In the genomic region with DNA sequence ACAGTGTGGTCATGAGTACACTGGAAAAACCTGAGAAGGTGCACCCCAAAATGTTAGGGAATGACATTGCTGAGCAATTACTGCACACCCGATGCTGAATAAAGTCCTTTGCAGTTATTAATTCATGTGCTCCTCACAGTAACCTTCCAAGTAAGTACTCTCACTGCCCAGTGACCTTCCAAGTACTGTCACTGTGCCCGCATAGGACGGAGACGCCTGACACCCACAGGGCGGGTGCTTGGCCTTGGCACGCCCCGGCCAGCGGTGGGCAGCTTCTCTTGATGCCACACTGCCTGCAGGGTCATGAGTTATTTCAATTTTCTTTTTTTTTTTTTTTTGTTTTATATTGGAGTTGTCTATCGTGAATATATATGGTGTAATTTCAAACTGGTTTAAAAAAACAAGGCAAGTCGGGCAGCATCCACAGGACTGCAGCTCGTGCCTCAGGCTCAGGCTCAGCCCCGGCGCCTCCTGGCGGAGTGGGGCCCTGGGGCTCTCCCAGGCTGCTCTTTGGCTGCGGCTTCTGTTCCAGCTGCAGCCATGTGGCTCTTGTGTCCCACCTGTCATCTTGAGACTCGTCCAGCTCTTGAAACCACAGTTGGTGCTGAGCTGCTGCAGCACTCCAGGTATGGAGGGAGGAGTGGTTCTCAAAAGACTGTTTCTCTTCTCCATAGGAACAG, we compare ENCODE assay signal across 27 cellular contexts. TPM values are rescaled to one million over a fixed set of nuclear protein-coding genes. Genes with fewer than 3 reads are reported as not detected.
DNase-seq lines count a peak whose midpoint lies in the region; ATAC-seq, FAIRE-seq and TF ChIP-seq lines count a peak whose summit lies in the region.
"Had no signal": no experiment of that assay in that cellular context is flagged by ENCODE, and none has a peak within 500 bp of the region (broad histone marks: within the 10 kb centered on the region; RNA-seq: fewer than 3 reads in every experiment).

No MANE protein-coding gene starts in this region.

- WGBS in K562 (ENCODE audit: insufficient coverage, low coverage, missing lambda C conversion rate): 6% methylated on average over 16 of the region's 16 CpGs
- whole genome bisulfite sequencing in mesendoderm (ENCODE audit: extremely low coverage, insufficient coverage, low lambda C conversion rate): no CpG with 5 or more reads among the region's 16 CpGs

- no peak overlapping the region for H2BK120ac ChIP-seq in mesendoderm (ENCODE audit: low read depth, low read length)

- H3K4me1 ChIP-seq in K562 (replicated peaks in 1 of 2; ENCODE audit: control insufficient read depth in 2 of 2, insufficient read depth in 2 of 2, low read length in 2 of 2): peaks cover 0 to 6% of the 10 kb centered on the region in 2 experiments; a peak in 2 of 5 replicates
- peaks cover 7 to 22% (median 13%) of the 10 kb centered on the region in 3 donors for H3K4me1 ChIP-seq in skeletal muscle tissue (ENCODE audit: control insufficient read depth in 3 of 3, insufficient read depth in 3 of 3, low read length in 3 of 3)
- H3K4me1 ChIP-seq in mesendoderm (ENCODE audit: control insufficient read depth, low read depth, low read length): no peaks in the 10 kb centered on the region
- H3K4me1 ChIP-seq: left lung, testis, uterus had no signal

- no peak overlapping the region for H4K5ac ChIP-seq in mesendoderm (ENCODE audit: low read length)

- CTCF ChIA-PET in K562 (lab: Yijun Ruan, JAX; ENCODE audit: low intra/inter-chr PET ratio): no interaction called here

- H2BK5ac ChIP-seq in mesendoderm (ENCODE audit: low read length): no peak overlapping the region

- no peak for TF ChIP-seq EP300 in K562 (IDR thresholded peaks at IDR 0.05; ENCODE audit: low read length)

- H3K18ac ChIP-seq in mesendoderm (ENCODE audit: low read length): no peak overlapping the region

- BruUV-seq in K562 (replicated peaks; lab: Mats Ljungman, UMichigan): no TSS peak

- H3K4me2 ChIP-seq in K562 (ENCODE audit: insufficient read depth, low read length): no peak overlapping the region; the same call in 1 of the 2 replicates
- no peak overlapping the region for H3K4me2 ChIP-seq in mesendoderm (ENCODE audit: low read length)

- H3K79me2 ChIP-seq in K562 (ENCODE audit: control insufficient read depth, insufficient read depth, low read length) (no peaks in the 10 kb centered on the region), mesendoderm (ENCODE audit: control insufficient read depth, insufficient read depth, low read length) (no peaks in the 10 kb centered on the region)

- POLR2A ChIA-PET in K562 (lab: Yijun Ruan, JAX): interaction anchor here (0.9 to 1.0 kb wide), 2 partner anchors 16 to 34 kb away, joined by 4 to 6 read pairs; no protein-coding TSS in a partner anchor

- peak; percentile 51 for FAIRE-seq in K562 (lab: Jason Lieb, UNC)
- FAIRE-seq: G401.6, GM18507, small intestine had no signal

- no peak overlapping the region for H3K9ac ChIP-seq in K562 (ENCODE audit: insufficient read depth in 1 of 2, low read depth in 2 of 2, low read length in 2 of 2)
- peak overlapping the region; percentile 5 to 43 (median 25) for H3K9ac ChIP-seq in skeletal muscle tissue (ENCODE audit: low read depth in 1 of 3, low read length in 3 of 3)
- H3K9ac ChIP-seq in mesendoderm (ENCODE audit: low read length): no peak overlapping the region

- 0 out of 2 replicates have a peak, but pooled peaks cover 3% of the 10 kb centered on the region for H4K20me1 ChIP-seq in K562 (replicated peaks; ENCODE audit: control insufficient read depth, insufficient read depth, low read length)

- no peak for TF ChIP-seq POLR2A in K562 (conservative IDR thresholded peaks at IDR 0.05)

- intact Hi-C loops in left ventricle myocardium superior (cut with micrococcal nuclease) (no loop called here), left cardiac atrium (cut with DNase I) (no loop called here), K562 (cut with micrococcal nuclease) (no loop called here)

- H3K9me3 ChIP-seq in K562 (replicated peaks; ENCODE audit: control insufficient read depth, insufficient read depth, low read depth, low read length): no peaks in the 10 kb centered on the region
- no peaks in the 10 kb centered on the region for H3K9me3 ChIP-seq in skeletal muscle tissue (ENCODE audit: control insufficient read depth in 3 of 3, low read length in 3 of 3)
- H3K9me3 ChIP-seq: heart right ventricle, left lung, mucosa of descending colon, testis, uterus had no signal

- no peak overlapping the region for H2AK5ac ChIP-seq in mesendoderm (ENCODE audit: low read length)

- no peak overlapping the region for H2BK15ac ChIP-seq in mesendoderm (replicated peaks; ENCODE audit: low read depth)

- no peak overlapping the region for H3K23ac ChIP-seq in mesendoderm (ENCODE audit: low read length)

- in situ Hi-C loops in K562 (cut with MboI): no loop called here

- H3K9me1 ChIP-seq in K562 (ENCODE audit: control insufficient read depth, insufficient read depth, low read length): no peaks in the 10 kb centered on the region

- H3K4ac ChIP-seq in mesendoderm (ENCODE audit: low read depth, low read length): no peak overlapping the region

- no peak overlapping the region for H3K56ac ChIP-seq in mesendoderm (ENCODE audit: low read length)

- no peaks in the 10 kb centered on the region for H3K36me3 ChIP-seq in K562 (ENCODE audit: control insufficient read depth, insufficient read depth, low read length)
- no peaks in the 10 kb centered on the region for H3K36me3 ChIP-seq in skeletal muscle tissue (ENCODE audit: control insufficient read depth in 3 of 3, insufficient read depth in 3 of 3, low read length in 3 of 3)
- H3K36me3 ChIP-seq in mesendoderm (ENCODE audit: control insufficient read depth, insufficient read depth, low read length): no peaks in the 10 kb centered on the region
- H3K36me3 ChIP-seq: heart right ventricle, left lung, uterus had no signal

- TF ChIP-seq RAD21 in K562 (CRISPR knock-in tag; conservative IDR thresholded peaks at IDR 0.05 in 1 of 2, IDR thresholded peaks at IDR 0.05 in 1 of 2): no peak

- peak; percentile 70 for ATAC-seq in left ventricle myocardium superior
- no peak for ATAC-seq in left cardiac atrium
- peak; percentile 77 for ATAC-seq in K562
- ATAC-seq: activated T-cell treated with anti-CD3 and anti-CD28 coated beads, Interleukin-2, amount 50 U/mL, for 4 hours; left lung; mucosa of descending colon; stimulated activated memory B cell treated with anti-CD40 and anti-IgM and Interleukin-4, amounts not matched to agents 10 μg/mL and 1 μg/mL and 100 μg/mL, for 72 hours had no signal

- peak; percentile 48 for DNase-seq in left ventricle myocardium superior
- no peak for DNase-seq in left cardiac atrium
- peak; percentile 59 for DNase-seq in NCI-H2171 (lab: John Stamatoyannopoulos, UW)
- peak in 1 of 4 experiments; percentile 30 for DNase-seq in K562 (ENCODE audit: extremely low read depth in 1 of 4, low spot score in 3 of 4)
- no peak for DNase-seq in SKM-1 treated with dmso at 0.1 percent for 144 hours (lab: John Stamatoyannopoulos, UW; ENCODE audit: unreplicated experiment)
- no peak for DNase-seq in MV-4-11 (lab: John Stamatoyannopoulos, UW)
- DNase-seq in mesendoderm: no peak
- DNase-seq: ACHN; activated CD8-positive, alpha-beta memory T cell treated with anti-CD3 and anti-CD28 coated beads for 24 hours; activated naive CD4-positive, alpha-beta T cell treated with anti-CD3 and anti-CD28 coated beads, Interleukin-2, amount 10 ng/mL, durations not matched to agents 7 days and 5 days; activated T-cell treated with anti-CD3 and anti-CD28 coated beads, Interleukin-2, amount 50 U/mL, for 4 hours; amygdala; GOT3; heart right ventricle; left lung; mucosa of descending colon; NCI-H1436 treated with DMSO at 0.1 percent for 48 hours; small intestine; testis had no signal

- no peak overlapping the region for H2AFZ ChIP-seq in K562 (ENCODE audit: low read depth, low read length)

- peak; percentile 19 to 34 (median 31); a peak in 2 of 6 replicates for TF ChIP-seq CTCF in K562 (IDR thresholded peaks at IDR 0.05 in 2 of 3, conservative IDR thresholded peaks at IDR 0.05 in 1 of 3; ENCODE audit: insufficient read depth in 2 of 3, low read depth in 1 of 3, low read length in 3 of 3)

- H3K79me1 ChIP-seq in mesendoderm (ENCODE audit: low read length): no peaks in the 10 kb centered on the region

- H3K4me3 ChIP-seq in K562 (no peak overlapping the region), skeletal muscle tissue (ENCODE audit: low read length in 3 of 3) (peak overlapping the region in 1 of 3 donors; percentile 23), mesendoderm (ENCODE audit: low read length) (no peak overlapping the region)
- H3K4me3 ChIP-seq: dorsolateral prefrontal cortex, heart right ventricle, left lung, mucosa of descending colon, testis, uterus had no signal

- H3K27ac ChIP-seq in K562 (ENCODE audit: extremely low read depth, low read depth, low read length) (no peak overlapping the region), skeletal muscle tissue (ENCODE audit: low read depth, low read length) (no peak overlapping the region), mesendoderm (ENCODE audit: low read depth, low read length) (no peak overlapping the region)
- H3K27ac ChIP-seq: dorsolateral prefrontal cortex, heart right ventricle, left lung, testis had no signal

- H3K27me3 ChIP-seq in K562 (ENCODE audit: control insufficient read depth in 2 of 2, insufficient read depth in 2 of 2, low read length in 2 of 2) (peaks cover 77 to 79% of the 10 kb centered on the region in 2 experiments), skeletal muscle tissue (ENCODE audit: control insufficient read depth in 3 of 3, insufficient read depth in 3 of 3, low read length in 3 of 3) (peaks cover 0 to 6% (median 0%) of the 10 kb centered on the region in 3 donors), mesendoderm (ENCODE audit: insufficient read depth, low read length, poor library complexity) (no peaks in the 10 kb centered on the region)
- H3K27me3 ChIP-seq: dorsolateral prefrontal cortex, testis, uterus had no signal

- no peak overlapping the region for H4K8ac ChIP-seq in mesendoderm (ENCODE audit: low read depth, low read length)

RNA-seq across cellular contexts. Expression of a gene that starts 27.0 kb away (rescaled TPM):
- total RNA-seq in left ventricle myocardium superior (0.17 TPM), left cardiac atrium (under 1 TPM in 1 of 2 donors, not detected in 1; 0.47 TPM), K562 (2014; rRNA removed) (not detected in 2 replicates), K562 (2014; rRNA removed; fragmentation: Illumina TruSeq; extraction: Trizol) (not detected in 2 replicates), K562 (2015; rRNA removed; fragmentation: Illumina TruSeq; extraction: Trizol) (not detected in 2 replicates), K562 (2021) (not detected in 2 replicates), skeletal muscle tissue (not detected)
- not detected in 2 replicates for total RNA-seq in K562 (2011; cell fraction: chromatin; rRNA removed; ENCODE audit: low replicate concordance)
- total RNA-seq in K562 (2011; cell fraction: nucleolus; rRNA removed): not detected in 2 replicates
- total RNA-seq in K562 (2011; cell fraction: nucleoplasm; rRNA removed): not detected in 2 replicates
- polyA plus RNA-seq in K562 (2011; rRNA removed) (not detected in 2 replicates), K562 (2014; fragmentation: Illumina TruSeq; extraction: Trizol) (not detected in 2 replicates), K562 (2014; fragmentation: Nextera tagmentation; extraction: Ambion mirVana) (not detected), K562 (2014; rRNA removed) (0.07 and 0.12 TPM in 2 replicates)
- 0.12 TPM in 1 of 2 replicates, not detected in the other for polyA plus RNA-seq in K562 (2011; cell fraction: cytosol; rRNA removed)
- not detected in 2 replicates for polyA plus RNA-seq in K562 (2011; cell fraction: nucleus; rRNA removed)
- 0.04 and 0.28 TPM in 2 replicates for polyA plus RNA-seq in K562 (2012)
- polyA minus RNA-seq in K562 (2011; rRNA and poly(A)+ RNA removed): not detected in 2 replicates
- not detected in 2 replicates for polyA minus RNA-seq in K562 (2011; cell fraction: cytosol; rRNA and poly(A)+ RNA removed)
- polyA minus RNA-seq in K562 (2011; cell fraction: nucleus; rRNA and poly(A)+ RNA removed): not detected in 2 replicates
- 0.14 TPM for polyA plus RNA-seq in mesendoderm (2013, experiment 1 of 2)
- polyA plus RNA-seq in mesendoderm (2013, experiment 2 of 2): 0.06 TPM
- total RNA-seq: M059J, NCI-H460 had no signal

RNA-seq across cellular contexts. Expression of a gene that starts 36.8 kb away (rescaled TPM):
- total RNA-seq in left ventricle myocardium superior (70.8 TPM), left cardiac atrium (10 to 100 TPM; 63.4 to 63.9 TPM), K562 (2014; rRNA removed) (182 and 213 TPM in 2 replicates), K562 (2014; rRNA removed; fragmentation: Illumina TruSeq; extraction: Trizol) (176 and 177 TPM in 2 replicates), K562 (2015; rRNA removed; fragmentation: Illumina TruSeq; extraction: Trizol) (181 and 197 TPM in 2 replicates), K562 (2021) (158 and 162 TPM in 2 replicates), skeletal muscle tissue (81.4 TPM)
- total RNA-seq in K562 (2011; cell fraction: chromatin; rRNA removed; ENCODE audit: low replicate concordance): 16.7 and 22.8 TPM in 2 replicates
- total RNA-seq in K562 (2011; cell fraction: nucleolus; rRNA removed): 19.2 and 19.5 TPM in 2 replicates
- 26.3 and 35.2 TPM in 2 replicates for total RNA-seq in K562 (2011; cell fraction: nucleoplasm; rRNA removed)
- polyA plus RNA-seq in K562 (2011; rRNA removed) (142 and 149 TPM in 2 replicates), K562 (2014; fragmentation: Illumina TruSeq; extraction: Trizol) (175 and 196 TPM in 2 replicates), K562 (2014; fragmentation: Nextera tagmentation; extraction: Ambion mirVana) (100 to 1,000 TPM; 395 to 456 TPM), K562 (2014; rRNA removed) (220 and 256 TPM in 2 replicates)
- 83.2 and 101 TPM in 2 replicates for polyA plus RNA-seq in K562 (2011; cell fraction: cytosol; rRNA removed)
- 56.0 and 76.4 TPM in 2 replicates for polyA plus RNA-seq in K562 (2011; cell fraction: nucleus; rRNA removed)
- 136 and 193 TPM in 2 replicates for polyA plus RNA-seq in K562 (2012)
- 64.8 and 70.6 TPM in 2 replicates for polyA minus RNA-seq in K562 (2011; rRNA and poly(A)+ RNA removed)
- 28.2 and 34.9 TPM in 2 replicates for polyA minus RNA-seq in K562 (2011; cell fraction: cytosol; rRNA and poly(A)+ RNA removed)
- polyA minus RNA-seq in K562 (2011; cell fraction: nucleus; rRNA and poly(A)+ RNA removed): 13.5 and 23.9 TPM in 2 replicates
- polyA plus RNA-seq in mesendoderm (2013, experiment 1 of 2): 95.2 TPM
- 95.5 TPM for polyA plus RNA-seq in mesendoderm (2013, experiment 2 of 2)

RNA-seq across cellular contexts. Expression of a gene that starts 37.7 kb away (rescaled TPM):
- 164 TPM for total RNA-seq in left ventricle myocardium superior
- 100 to 1,000 TPM; 145 to 165 TPM for total RNA-seq in left cardiac atrium
- total RNA-seq in K562 (2011; cell fraction: chromatin; rRNA removed; ENCODE audit: low replicate concordance): 417 and 829 TPM in 2 replicates
- 282 and 299 TPM in 2 replicates for total RNA-seq in K562 (2011; cell fraction: nucleolus; rRNA removed)
- 449 and 476 TPM in 2 replicates for total RNA-seq in K562 (2011; cell fraction: nucleoplasm; rRNA removed)
- total RNA-seq in K562 (2014; rRNA removed): 515 and 618 TPM in 2 replicates
- 801 and 895 TPM in 2 replicates for total RNA-seq in K562 (2014; rRNA removed; fragmentation: Illumina TruSeq; extraction: Trizol)
- total RNA-seq in K562 (2015; rRNA removed; fragmentation: Illumina TruSeq; extraction: Trizol): 711 and 732 TPM in 2 replicates
- total RNA-seq in K562 (2021): 627 and 658 TPM in 2 replicates
- 276 and 332 TPM in 2 replicates for polyA plus RNA-seq in K562 (2011; rRNA removed)
- 190 and 209 TPM in 2 replicates for polyA plus RNA-seq in K562 (2011; cell fraction: cytosol; rRNA removed)
- 340 and 385 TPM in 2 replicates for polyA plus RNA-seq in K562 (2011; cell fraction: nucleus; rRNA removed)
- polyA plus RNA-seq in K562 (2012): 349 and 560 TPM in 2 replicates
- polyA plus RNA-seq in K562 (2014; fragmentation: Illumina TruSeq; extraction: Trizol): 575 and 659 TPM in 2 replicates
- 100 to 1,000 TPM; 475 to 645 TPM for polyA plus RNA-seq in K562 (2014; fragmentation: Nextera tagmentation; extraction: Ambion mirVana)
- 311 and 331 TPM in 2 replicates for polyA plus RNA-seq in K562 (2014; rRNA removed)
- polyA minus RNA-seq in K562 (2011; rRNA and poly(A)+ RNA removed): 971 and 1,025 TPM in 2 replicates
- polyA minus RNA-seq in K562 (2011; cell fraction: cytosol; rRNA and poly(A)+ RNA removed): 585 and 708 TPM in 2 replicates
- polyA minus RNA-seq in K562 (2011; cell fraction: nucleus; rRNA and poly(A)+ RNA removed): 302 and 460 TPM in 2 replicates
- 203 TPM for total RNA-seq in skeletal muscle tissue
- 221 TPM for polyA plus RNA-seq in mesendoderm (2013, experiment 1 of 2)
- 220 TPM for polyA plus RNA-seq in mesendoderm (2013, experiment 2 of 2)

Comparison
In these comparisons a context has a peak if more than half of its experiments do, and no peak if none do; other contexts are left out.
1. ATAC-seq: peak in left ventricle myocardium superior (single experiment) and K562 (single experiment); none in left cardiac atrium (0 of 2).
2. DNase-seq: peak in left ventricle myocardium superior (single experiment) and NCI-H2171 (single experiment); none in left cardiac atrium (single experiment), SKM-1 treated with dmso at 0.1 percent for 144 hours (single experiment), MV-4-11 (single experiment) and mesendoderm (single experiment).
3. H3K9ac ChIP-seq: peak in skeletal muscle tissue (3 of 3); none in K562 (0 of 2) and mesendoderm (single experiment).